3 cellular contexts compared by ENCODE assay signal in the genomic region with DNA sequence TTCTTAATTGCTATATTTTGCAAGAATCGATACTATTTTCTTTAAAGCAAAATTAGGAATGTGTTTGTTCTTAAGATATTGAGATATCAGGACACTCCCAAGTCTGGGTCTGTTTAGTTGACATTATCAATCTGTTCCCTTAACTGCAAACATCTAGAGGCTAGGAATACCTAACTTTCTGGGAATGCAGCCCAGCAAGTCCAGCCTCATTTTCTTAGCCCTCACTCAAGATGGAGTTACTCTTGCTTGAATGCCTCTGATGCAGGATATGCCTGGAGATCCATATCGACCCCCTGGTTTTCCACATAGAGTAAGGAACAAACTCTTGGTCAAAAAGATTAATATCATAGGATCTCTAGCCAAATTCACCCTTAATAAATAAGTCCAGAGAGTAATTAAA.
"Had no signal": no experiment of that assay in that cellular context is flagged by ENCODE, and none has a peak within 500 bp of the region (broad histone marks: within the 10 kb centered on the region; RNA-seq: fewer than 3 reads in every experiment).

No MANE protein-coding gene starts in this region.

- DNase-seq: GDM1, GF-D8 had no signal

- H3K4me3 ChIP-seq: GM12878 had no signal
